ENCODE assay signal across 8 cellular contexts in the genomic region with DNA sequence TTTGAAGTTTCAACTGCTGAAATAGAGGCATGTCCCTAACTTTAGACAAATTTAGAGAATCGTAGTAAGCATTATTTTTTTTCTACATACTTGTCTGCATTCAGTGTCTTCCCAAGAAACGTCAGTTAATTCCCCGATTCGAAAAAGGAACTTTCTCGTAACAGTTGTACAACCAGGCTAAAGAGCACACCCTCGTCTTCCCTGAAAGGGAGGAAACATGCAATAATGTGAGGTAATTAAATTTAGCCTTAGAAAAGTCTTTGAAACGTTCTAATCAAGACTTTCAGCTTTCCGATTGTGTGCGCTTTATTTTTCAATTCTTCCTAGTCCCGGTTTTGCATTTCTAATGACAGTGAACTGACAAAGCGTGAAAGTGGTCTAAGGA. TPM values are rescaled to one million over a fixed set of nuclear protein-coding genes. Genes with fewer than 3 reads are reported as not detected.
DNase-seq lines count a peak whose midpoint lies in the region; ATAC-seq and TF ChIP-seq lines count a peak whose summit lies in the region.

No MANE protein-coding gene starts in this region.

- H3K27ac ChIP-seq in BLaER1, result no peak overlapping the region
- H3K27ac ChIP-seq in ectodermal cell (ENCODE audit: insufficient read depth, low read depth, low read length, poor library complexity, severe bottlenecking), result no peak overlapping the region

- H3K4me1 ChIP-seq in BLaER1 (peaks cover 6% of the 10 kb centered on the region; the same call in 1 of the 2 replicates), ectodermal cell (ENCODE audit: control insufficient read depth, insufficient read depth, low read length) (peaks cover 13% of the 10 kb centered on the region)

- H3K27me3 ChIP-seq in BLaER1 (peaks cover 32% of the 10 kb centered on the region), MG63 (peaks cover 4% of the 10 kb centered on the region; the same call in 1 of the 2 replicates), ectodermal cell (ENCODE audit: control insufficient read depth, insufficient read depth, low read length, poor library complexity, severe bottlenecking) (no peaks in the 10 kb centered on the region)

- peaks cover 5% of the 10 kb centered on the region for H3K36me3 Mint-ChIP-seq in nephron (ENCODE audit: low read depth)

- DNase-seq in MG63 (no peak), NCI-H146 treated with DMSO at 0.1 percent for 48 hours (lab: John Stamatoyannopoulos, UW; ENCODE audit: unreplicated experiment) (no peak), NCI-H748 treated with DMSO at 0.1 percent for 48 hours (lab: John Stamatoyannopoulos, UW) (no peak), NCI-H2107 (lab: John Stamatoyannopoulos, UW) (no peak)

- peak overlapping the region; percentile 34 to 80 (median 52) for H3K27ac Mint-ChIP-seq in nephron

- H4K20me1 ChIP-seq in BLaER1, result no peaks in the 10 kb centered on the region

- no peak overlapping the region for H3K9ac ChIP-seq in BLaER1

- TF ChIP-seq CTCF in nephron (IDR thresholded peaks at IDR 0.05; ENCODE audit: unreplicated experiment in 3 of 3), result no peak

- no peak for ATAC-seq in HG03108 (IDR thresholded peaks at IDR 0.05; ENCODE audit: unreplicated experiment)

- WGBS in ectodermal cell, 2 experiments, result 36 to 37% methylated on average over 11 of the region's 11 CpGs

- no peaks in the 10 kb centered on the region for H3K9me3 ChIP-seq in BLaER1
- H3K9me3 ChIP-seq in MG63, result no peaks in the 10 kb centered on the region
- H3K9me3 ChIP-seq in ectodermal cell (ENCODE audit: control insufficient read depth, low read length), result no peaks in the 10 kb centered on the region

- no peaks in the 10 kb centered on the region for H3K9me3 Mint-ChIP-seq in nephron

- H3K4me3 Mint-ChIP-seq in nephron, result peak overlapping the region; percentile 83 to 89 (median 87)

- H3K27me3 Mint-ChIP-seq in nephron (ENCODE audit: low read depth), result peaks cover 10% of the 10 kb centered on the region

- no peaks in the 10 kb centered on the region for H3K36me3 ChIP-seq in BLaER1
- H3K36me3 ChIP-seq in MG63, result no peaks in the 10 kb centered on the region
- H3K36me3 ChIP-seq in ectodermal cell (ENCODE audit: control insufficient read depth, insufficient read depth, low read length), result no peaks in the 10 kb centered on the region

- peak overlapping the region; percentile 80 for H3K4me2 ChIP-seq in BLaER1

- peak overlapping the region; percentile 58 for H3K4me3 ChIP-seq in BLaER1
- peak overlapping the region; percentile 59 for H3K4me3 ChIP-seq in MG63
- peak overlapping the region; percentile 60 for H3K4me3 ChIP-seq in ectodermal cell (ENCODE audit: insufficient read depth, low read depth, low read length)

- peaks cover 26% of the 10 kb centered on the region for H3K4me1 Mint-ChIP-seq in nephron

RNA-seq across cellular contexts. Expression of a gene that starts 0.4 kb away (rescaled TPM):
- total RNA-seq in MG63 (2014; rRNA removed; shearing (Covaris generic); ENCODE audit: low replicate concordance), result 0.03 and 0.37 TPM in 2 replicates
- polyA plus RNA-seq in ectodermal cell (2013, experiment 1 of 4), result 26.9 TPM
- 19.2 TPM for polyA plus RNA-seq in ectodermal cell (2013, experiment 2 of 4)
- polyA plus RNA-seq in ectodermal cell (2013, experiment 3 of 4), result 19.2 TPM
- 14.5 TPM for polyA plus RNA-seq in ectodermal cell (2013, experiment 4 of 4)
